8 cellular contexts compared by ENCODE assay signal in the genomic region with DNA sequence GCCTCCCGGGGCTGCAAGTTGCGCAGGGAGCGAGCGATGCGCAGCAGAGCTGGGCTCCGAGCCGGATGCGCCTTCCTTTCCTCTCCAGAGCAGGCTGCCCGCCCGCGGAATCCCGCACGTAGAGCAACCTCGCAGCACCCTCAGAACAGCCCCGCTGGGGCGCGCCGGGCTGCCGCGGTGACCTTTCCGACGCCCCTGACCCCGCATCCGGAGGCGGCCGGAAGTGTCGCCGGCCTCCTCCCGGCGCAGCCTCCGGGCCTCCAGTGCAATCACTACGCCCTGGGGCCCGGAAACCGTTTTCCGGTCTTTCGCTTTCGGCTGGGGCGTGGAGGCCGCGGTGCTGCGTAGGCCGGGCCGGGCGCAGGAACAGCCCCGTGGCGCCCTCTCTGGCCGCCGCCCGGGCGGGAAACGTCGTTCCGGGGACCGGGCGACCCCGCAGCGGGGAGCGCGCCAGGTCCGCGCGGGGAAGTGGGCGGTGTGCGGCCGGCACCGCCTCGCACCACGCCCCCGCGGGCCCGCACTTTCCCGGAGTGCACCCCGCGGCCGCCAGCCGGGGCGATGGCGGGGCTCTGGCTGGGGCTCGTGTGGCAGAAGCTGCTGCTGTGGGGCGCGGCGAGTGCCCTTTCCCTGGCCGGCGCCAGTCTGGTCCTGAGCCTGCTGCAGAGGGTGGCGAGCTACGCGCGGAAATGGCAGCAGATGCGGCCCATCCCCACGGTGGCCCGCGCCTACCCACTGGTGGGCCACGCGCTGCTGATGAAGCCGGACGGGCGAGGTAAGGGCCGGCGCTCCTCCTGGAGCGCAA. TPM values are rescaled to one million over a fixed set of nuclear protein-coding genes. Genes with fewer than 3 reads are reported as not detected.
DNase-seq lines count a peak whose midpoint lies in the region; ATAC-seq and TF ChIP-seq lines count a peak whose summit lies in the region.

TSS of gene CYP4V2 (plus strand) at position 302 of the 802 bp plus-strand sequence. CDS start at position 559, 257 bp downstream.

- no TSS peak for BruUV-seq in IMR-90 (replicated peaks; lab: Mats Ljungman, UMichigan)

- peak within 1 kb of the TSS; percentile 29; the same call in 1 of the 2 replicates for H3K56ac ChIP-seq in IMR-90 (ENCODE audit: extremely low read depth, insufficient read depth, low read length)

- no peaks in the 10 kb centered on the region; the same call in 1 of the 2 replicates for H3K27me3 ChIP-seq in IMR-90 (ENCODE audit: control insufficient read depth, insufficient read depth, low read length)
- H3K27me3 ChIP-seq in heart right ventricle = no peaks in the 10 kb centered on the region
- H3K27me3 ChIP-seq in upper lobe of right lung = no peaks in the 10 kb centered on the region

- H3K36me3 ChIP-seq in IMR-90 (ENCODE audit: control insufficient read depth, insufficient read depth, low read length) (no peaks in the 10 kb centered on the region; the same call in 1 of the 2 replicates), heart right ventricle (peaks cover 0 to 23% (median 2%) of the 10 kb centered on the region in 9 donors), upper lobe of right lung (peaks cover 4% of the 10 kb centered on the region)

- H3K9me1 ChIP-seq in IMR-90 (ENCODE audit: insufficient read depth, low read length) = peaks cover 6% of the 10 kb centered on the region; the same call in 1 of the 2 replicates

- H3K27me3 Mint-ChIP-seq in activated naive CD8-positive, alpha-beta T cell treated with anti-CD3 and anti-CD28 coated beads, Interleukin-2, amount 50 U/mL, for 24 hours = no peaks in the 10 kb centered on the region

- H3K4me3 Mint-ChIP-seq in activated naive CD8-positive, alpha-beta T cell treated with anti-CD3 and anti-CD28 coated beads, Interleukin-2, amount 50 U/mL, for 24 hours = peak within 1 kb of the TSS; percentile 95

- H4K8ac ChIP-seq in IMR-90 (ENCODE audit: low read depth in 2 of 2, low read length in 2 of 2) = peak within 1 kb of the TSS; percentile 58 to 83

- peak within 1 kb of the TSS; percentile 95 for H2AFZ ChIP-seq in IMR-90 (replicated peaks; ENCODE audit: low read length, poor library complexity)

- H3K9me3 Mint-ChIP-seq in activated naive CD8-positive, alpha-beta T cell treated with anti-CD3 and anti-CD28 coated beads, Interleukin-2, amount 50 U/mL, for 24 hours = no peaks in the 10 kb centered on the region

- no peaks in the 10 kb centered on the region; the same call in 1 of the 2 replicates for H3K4me1 ChIP-seq in IMR-90 (ENCODE audit: control insufficient read depth, insufficient read depth, low read length)
- H3K4me1 ChIP-seq in heart right ventricle = peaks cover 6 to 45% (median 36%) of the 10 kb centered on the region in 9 donors
- peaks cover 17% of the 10 kb centered on the region for H3K4me1 ChIP-seq in upper lobe of right lung

- TF ChIP-seq POLR2A in IMR-90 (IDR thresholded peaks at IDR 0.05; ENCODE audit: low read depth, low read length) = no peak

- peak; percentile 36 for TF ChIP-seq CTCF in IMR-90 (conservative IDR thresholded peaks at IDR 0.05; ENCODE audit: low read depth, low read length)
- TF ChIP-seq CTCF in heart right ventricle (IDR thresholded peaks at IDR 0.05) = peak in 7 of 9 donors; percentile 35 to 70 (median 48)
- peak; percentile 42 for TF ChIP-seq CTCF in upper lobe of right lung (IDR thresholded peaks at IDR 0.05)

- CTCF ChIA-PET in IMR-90 (lab: Yijun Ruan, JAX) = interaction anchor here (1.0 to 1.1 kb wide), 2 partner anchors 10 to 12 kb away, joined by 3 to 5 read pairs; no protein-coding TSS in a partner anchor

- H3K9me3 ChIP-seq in IMR-90 (ENCODE audit: control insufficient read depth, insufficient read depth, low read length) = no peaks in the 10 kb centered on the region
- no peaks in the 10 kb centered on the region for H3K9me3 ChIP-seq in heart right ventricle
- H3K9me3 ChIP-seq in upper lobe of right lung = no peaks in the 10 kb centered on the region

- peak within 1 kb of the TSS; percentile 66 for H2AK9ac ChIP-seq in IMR-90 (replicated peaks; ENCODE audit: low read depth, low read length, poor library complexity)

- H2BK5ac ChIP-seq in IMR-90 (ENCODE audit: low read depth, low read length, poor library complexity, severe bottlenecking) = peak within 1 kb of the TSS; percentile 64

- H2AK5ac ChIP-seq in IMR-90 (ENCODE audit: low read depth, low read length) = no peak within 1 kb of the TSS

- peak within 1 kb of the TSS; percentile 76 for H3K4ac ChIP-seq in IMR-90 (ENCODE audit: low read depth, low read length)

- no peaks in the 10 kb centered on the region for H4K20me1 ChIP-seq in IMR-90 (ENCODE audit: insufficient read depth, low read length)

- peaks cover 8% of the 10 kb centered on the region for H3K36me3 Mint-ChIP-seq in activated naive CD8-positive, alpha-beta T cell treated with anti-CD3 and anti-CD28 coated beads, Interleukin-2, amount 50 U/mL, for 24 hours (ENCODE audit: low read depth)

- peaks cover 0 to 5% of the 10 kb centered on the region in 2 experiments; a peak in 2 of 4 replicates for H3K79me1 ChIP-seq in IMR-90 (ENCODE audit: low read depth in 1 of 2, low read length in 2 of 2)

- no peak within 1 kb of the TSS for H2BK20ac ChIP-seq in IMR-90 (ENCODE audit: low read depth, low read length)

- peaks cover 32% of the 10 kb centered on the region for H3K4me1 Mint-ChIP-seq in activated naive CD8-positive, alpha-beta T cell treated with anti-CD3 and anti-CD28 coated beads, Interleukin-2, amount 50 U/mL, for 24 hours

- in situ Hi-C loops in IMR-90 (cut with MboI; ENCODE audit: low sequenced_read_pairs) = no loop called here

- peak within 1 kb of the TSS; percentile 66 for H2BK120ac ChIP-seq in IMR-90 (ENCODE audit: low read depth, low read length)

- dilution Hi-C loops in IMR-90 (cut with HindIII; ENCODE audit: low sequenced_read_pairs, unreplicated experiment) = no loop called here

- peak within 1 kb of the TSS; percentile 79 for H3K9ac ChIP-seq in IMR-90 (ENCODE audit: low read depth, low read length)

- H3K27ac Mint-ChIP-seq in activated naive CD8-positive, alpha-beta T cell treated with anti-CD3 and anti-CD28 coated beads, Interleukin-2, amount 50 U/mL, for 24 hours = peak within 1 kb of the TSS; percentile 92

- H3K27ac ChIP-seq in IMR-90 (ENCODE audit: insufficient read depth, low read length) = peak within 1 kb of the TSS; percentile 80
- peak within 1 kb of the TSS; percentile 91 to 99 (median 98) for H3K27ac ChIP-seq in heart right ventricle
- H3K27ac ChIP-seq in upper lobe of right lung = peak within 1 kb of the TSS; percentile 98

- intact Hi-C loops in IMR-90 (cut with micrococcal nuclease) (loop anchor here (1.0 to 10.0 kb wide), 3 partner anchors 12 to 283 kb away; partner anchors contain the start of gene TLR3), heart right ventricle (cut with DNase I) (loop anchor here in 4 of 10 donors (5.0 to 10.0 kb wide), 4 partner anchors 44 to 127 kb away; partner anchors contain the start of gene TLR3 (in 3 of the 4)), posterior vena cava (cut with DNase I) (loop anchor here in 1 of 2 donors (10.0 kb wide), 1 partner anchor 1817 kb away; no protein-coding TSS in a partner anchor), upper lobe of right lung (cut with DNase I) (no loop called here)

- TF ChIP-seq RAD21 in IMR-90 (IDR thresholded peaks at IDR 0.05; ENCODE audit: low read length) = 0 out of 2 replicates have a peak, but pooled peaks have one; percentile 5

- ATAC-seq in GM21529 (IDR thresholded peaks at IDR 0.05; ENCODE audit: unreplicated experiment) (peak; percentile 84), IMR-90 (ENCODE audit: low read depth) (peak; percentile 84), heart right ventricle (peak; percentile 77 to 92 (median 87)), upper lobe of right lung (peak; percentile 95)
- ATAC-seq in activated naive CD8-positive, alpha-beta T cell treated with anti-CD3 and anti-CD28 coated beads, Interleukin-2, amount 50 U/mL, for 24 hours = peak; percentile 91

- peak within 1 kb of the TSS; percentile 85 for H3K23ac ChIP-seq in IMR-90 (ENCODE audit: low read depth, low read length)

- H2BK15ac ChIP-seq in IMR-90 (ENCODE audit: low read depth, low read length) = no peak within 1 kb of the TSS; the same call in 2 of the 3 replicates

- DNase-seq in ELR (ENCODE audit: low read depth) = peak; percentile 82
- DNase-seq in IMR-90 = peak; percentile 72
- DNase-seq in SW 1271 (lab: John Stamatoyannopoulos, UW) = peak; percentile 25 to 51
- DNase-seq in activated naive CD8-positive, alpha-beta T cell treated with anti-CD3 and anti-CD28 coated beads, Interleukin-2, amount 50 U/mL, for 24 hours = peak; percentile 89
- peak; percentile 84 to 85 for DNase-seq in heart right ventricle
- DNase-seq in posterior vena cava (ENCODE audit: low spot score) = peak; percentile 95
- peak; percentile 94 for DNase-seq in upper lobe of right lung

- H3K4me2 ChIP-seq in IMR-90 (ENCODE audit: low read depth, low read length) = peak within 1 kb of the TSS; percentile 81

- 0% methylated on average over 74 of the region's 100 CpGs; no CpG with 5 or more reads in 1 of the 2 experiments for WGBS in IMR-90 (ENCODE audit: extremely low coverage in 2 of 2, insufficient read length in 1 of 2), 2 experiments
- 0% methylated on average over 96 to 100 of the region's 100 CpGs for WGBS in heart right ventricle, 2 donors

- peak within 1 kb of the TSS; percentile 62 for H4K5ac ChIP-seq in IMR-90 (ENCODE audit: low read depth, low read length)

- H3K4me3 ChIP-seq in IMR-90 (ENCODE audit: insufficient read depth, low read depth, low read length) = peak within 1 kb of the TSS; percentile 75
- H3K4me3 ChIP-seq in heart right ventricle = peak within 1 kb of the TSS; percentile 77 to 96 (median 90)
- peak within 1 kb of the TSS; percentile 88 for H3K4me3 ChIP-seq in upper lobe of right lung

- peak within 1 kb of the TSS; percentile 4 for H3K14ac ChIP-seq in IMR-90 (replicated peaks; ENCODE audit: low read depth, low read length)

- POLR2A ChIA-PET in IMR-90 (lab: Charles Lee; ENCODE audit: unreplicated experiment) = interaction anchor here (0.6 kb wide), 1 partner anchor 464 kb away, joined by 6 read pairs; no protein-coding TSS in a partner anchor

- no peak within 1 kb of the TSS; the same call in 1 of the 2 replicates for H4K91ac ChIP-seq in IMR-90 (ENCODE audit: insufficient read depth, low read depth, low read length)

- peak within 1 kb of the TSS; percentile 30; the same call in 1 of the 2 replicates for H3K18ac ChIP-seq in IMR-90 (ENCODE audit: low read depth, low read length)

TF ChIP-seq in IMR-90, 13 proteins besides CTCF, POLR2A, EP300 and RAD21 (continues in another document):
- TF ChIP-seq FOS (IDR thresholded peaks at IDR 0.05; ENCODE audit: low read depth, low read length) = no peak
- no peak for TF ChIP-seq RFX5 (IDR thresholded peaks at IDR 0.05; ENCODE audit: low read depth, low read length)
- no peak for TF ChIP-seq MXI1 (IDR thresholded peaks at IDR 0.05; ENCODE audit: borderline replicate concordance, low read depth, low read length)
- no peak for TF ChIP-seq CHD1 (IDR thresholded peaks at IDR 0.05; ENCODE audit: low read depth, low read length)

RNA-seq across cellular contexts. Expression of gene CYP4V2, which starts in this region (rescaled TPM):
- total RNA-seq in IMR-90 (2012; rRNA removed) (3.9 and 5.0 TPM in 2 replicates), heart right ventricle (10 to 100 TPM; 16.1 to 37.9 (median 25.9) TPM), posterior vena cava (10 to 100 TPM; 23.0 to 27.0 TPM), upper lobe of right lung (35.4 TPM)
- polyA plus RNA-seq in IMR-90 (2012; rRNA removed) (3.2 and 4.1 TPM in 2 replicates), heart right ventricle (10 to 100 TPM in 1 of 2 donors, 1 to 10 TPM in 1; 8.1 to 35.3 TPM)
- polyA plus RNA-seq in IMR-90 (2012; cell fraction: cytosol; rRNA removed) = 1.6 and 1.8 TPM in 2 replicates
- polyA plus RNA-seq in IMR-90 (2012; cell fraction: nucleus; rRNA removed; ENCODE audit: low replicate concordance) = 3.5 and 7.4 TPM in 2 replicates

Comparison
In these comparisons a context has a peak if more than half of its experiments do, and no peak if none do; other contexts are left out.
1. Peak in every context shown above with its lines: DNase-seq, ATAC-seq, H3K4me3 ChIP-seq and H3K27ac ChIP-seq.
2. DNase-seq: peak in every context shown above with its lines; median percentile 95 in posterior vena cava; 94 in upper lobe of right lung; 89 in activated naive CD8-positive, alpha-beta T cell treated with anti-CD3 and anti-CD28 coated beads, Interleukin-2, amount 50 U/mL, for 24 hours; 84 in heart right ventricle; 82 in ELR; 72 in IMR-90; 38 in SW 1271.